In the genomic region with DNA sequence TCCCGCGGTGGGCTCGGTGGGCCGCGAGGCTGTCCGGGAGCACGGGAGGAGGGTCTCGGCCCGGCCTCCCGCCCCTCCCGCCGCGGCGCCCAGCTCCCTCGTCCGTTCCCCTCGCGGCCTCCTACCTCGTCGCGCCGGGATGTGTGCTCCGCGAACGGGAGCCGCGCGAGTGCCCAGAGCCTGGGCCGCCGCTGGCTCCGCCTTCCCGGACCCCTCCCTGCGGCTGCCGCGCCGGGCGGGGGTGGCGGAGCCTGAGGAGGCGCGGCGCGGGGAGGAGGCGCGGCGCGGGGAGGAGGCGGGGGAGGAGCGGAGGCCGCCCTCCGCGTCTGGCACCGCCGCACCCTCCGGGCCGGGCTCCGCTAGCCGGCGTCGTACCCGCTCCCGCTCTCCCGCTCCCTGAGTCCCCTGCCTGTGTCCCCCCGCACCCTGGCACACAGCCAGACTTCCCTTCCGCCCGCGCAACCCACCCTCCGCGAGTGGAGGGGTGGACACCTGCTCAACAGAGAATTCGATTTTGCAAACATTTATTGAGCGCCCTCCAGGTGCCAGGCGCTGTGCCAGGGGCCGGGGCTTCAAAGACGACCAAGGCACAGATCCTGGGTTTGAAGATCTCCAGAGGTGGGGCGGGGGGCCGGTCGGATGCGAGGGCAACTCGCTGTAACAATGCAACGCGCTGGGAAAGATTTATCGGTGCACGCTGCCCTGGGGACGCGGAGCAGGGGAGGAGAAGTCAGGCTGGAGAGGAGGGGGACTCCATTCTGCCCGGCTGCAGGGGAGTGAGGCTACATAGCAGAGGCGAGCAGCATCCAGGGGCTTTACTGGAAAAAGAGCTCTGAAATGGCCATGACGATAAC, we compare ENCODE assay signal across 1 cellular context.
TF ChIP-seq lines count a peak whose summit lies in the region.

Gene MPP3, minus strand, starts transcription at position 171 of the 854 bp plus-strand sequence. CDS start 1,240 bp downstream, outside the sequence.

TF ChIP-seq in HepG2, 621 proteins besides CTCF, POLR2A, EP300 and RAD21 (continued from another document and continues in another):
- TF ChIP-seq TEAD3 (CRISPR knock-in tag; optimal IDR thresholded peaks at IDR 0.05; ENCODE audit: borderline replicate concordance) (no peak), ZNF557 (CRISPR knock-in tag; IDR thresholded peaks at IDR 0.05) (0 out of 2 replicates have a peak, but pooled peaks have one; percentile 25), HNRNPLL (IDR thresholded peaks at IDR 0.05; ENCODE audit: low read depth, low read length, poor library complexity, severe bottlenecking) (peak; percentile 27), RBM22 (optimal IDR thresholded peaks at IDR 0.05; ENCODE audit: low read length) (no peak), TP53 (CRISPR knock-in tag; conservative IDR thresholded peaks at IDR 0.05) (no peak), ZNF766 (CRISPR knock-in tag; IDR thresholded peaks at IDR 0.05; ENCODE audit: borderline replicate concordance) (no peak), ZNF629 (CRISPR knock-in tag; conservative IDR thresholded peaks at IDR 0.05) (no peak), ZFP36L1 (CRISPR knock-in tag; IDR thresholded peaks at IDR 0.05) (no peak), ZSCAN21 (CRISPR knock-in tag; IDR thresholded peaks at IDR 0.05; ENCODE audit: borderline replicate concordance) (no peak), MLXIP (CRISPR knock-in tag; IDR thresholded peaks at IDR 0.05; ENCODE audit: borderline replicate concordance) (no peak), FOXP1 (IDR thresholded peaks at IDR 0.05) (no peak), FOXP1 (CRISPR knock-in tag; IDR thresholded peaks at IDR 0.05) (no peak), NR2F1 (CRISPR knock-in tag; IDR thresholded peaks at IDR 0.05) (no peak), ARNT2 (CRISPR knock-in tag; IDR thresholded peaks at IDR 0.05; ENCODE audit: low read depth) (no peak), ZNF678 (CRISPR knock-in tag; IDR thresholded peaks at IDR 0.05) (peak; percentile 50; the same call in 1 of the 2 replicates), TCF12 (IDR thresholded peaks at IDR 0.05) (no peak), TCF12 (CRISPR knock-in tag; IDR thresholded peaks at IDR 0.05) (0 out of 2 replicates have a peak, but pooled peaks have one; percentile 49), ZNF44 (CRISPR knock-in tag; IDR thresholded peaks at IDR 0.05) (no peak), GABPA (IDR thresholded peaks at IDR 0.05; ENCODE audit: low read depth, low read length) (no peak), GABPA (CRISPR knock-in tag; IDR thresholded peaks at IDR 0.05; ENCODE audit: low read depth) (no peak), ZSCAN22 (CRISPR knock-in tag; IDR thresholded peaks at IDR 0.05) (no peak), NFE2L1 (CRISPR knock-in tag; IDR thresholded peaks at IDR 0.05; ENCODE audit: borderline replicate concordance) (no peak), AHR (CRISPR knock-in tag; IDR thresholded peaks at IDR 0.05) (0 out of 2 replicates have a peak, but pooled peaks have one; percentile 32), ZC3H4 (CRISPR knock-in tag; IDR thresholded peaks at IDR 0.05; ENCODE audit: borderline replicate concordance) (no peak), CAMTA2 (CRISPR knock-in tag; IDR thresholded peaks at IDR 0.05; ENCODE audit: borderline replicate concordance) (0 out of 2 replicates have a peak, but pooled peaks have one; percentile 76), FOSL2 (CRISPR knock-in tag; IDR thresholded peaks at IDR 0.05) (no peak), ZNF235 (CRISPR knock-in tag; IDR thresholded peaks at IDR 0.05; ENCODE audit: borderline replicate concordance) (0 out of 2 replicates have a peak, but pooled peaks have one; percentile 36), ZNF670 (CRISPR knock-in tag; IDR thresholded peaks at IDR 0.05; ENCODE audit: borderline replicate concordance) (no peak), RFX1 (IDR thresholded peaks at IDR 0.05) (no peak), ZBTB2 (CRISPR knock-in tag; IDR thresholded peaks at IDR 0.05; ENCODE audit: low read depth) (0 out of 2 replicates have a peak, but pooled peaks have one; percentile 52), ATAD3A (CRISPR knock-in tag; IDR thresholded peaks at IDR 0.05) (no peak), ZNF781 (CRISPR knock-in tag; IDR thresholded peaks at IDR 0.05; ENCODE audit: borderline replicate concordance, not compliant biosample characterization) (no peak), HNRNPK (IDR thresholded peaks at IDR 0.05; ENCODE audit: low read depth, low read length, poor library complexity, severe bottlenecking) (peak; percentile 12), ZFP37 (CRISPR knock-in tag; IDR thresholded peaks at IDR 0.05; ENCODE audit: borderline replicate concordance) (no peak), NRL (CRISPR knock-in tag; IDR thresholded peaks at IDR 0.05; ENCODE audit: borderline replicate concordance) (no peak), NR3C1 (CRISPR knock-in tag; IDR thresholded peaks at IDR 0.05) (no peak), ZNF333 (CRISPR knock-in tag; IDR thresholded peaks at IDR 0.05; ENCODE audit: borderline replicate concordance) (peak; percentile 45; the same call in 1 of the 2 replicates), ZNF709 (CRISPR knock-in tag; IDR thresholded peaks at IDR 0.05) (no peak)
- TF ChIP-seq, protein P1, sequence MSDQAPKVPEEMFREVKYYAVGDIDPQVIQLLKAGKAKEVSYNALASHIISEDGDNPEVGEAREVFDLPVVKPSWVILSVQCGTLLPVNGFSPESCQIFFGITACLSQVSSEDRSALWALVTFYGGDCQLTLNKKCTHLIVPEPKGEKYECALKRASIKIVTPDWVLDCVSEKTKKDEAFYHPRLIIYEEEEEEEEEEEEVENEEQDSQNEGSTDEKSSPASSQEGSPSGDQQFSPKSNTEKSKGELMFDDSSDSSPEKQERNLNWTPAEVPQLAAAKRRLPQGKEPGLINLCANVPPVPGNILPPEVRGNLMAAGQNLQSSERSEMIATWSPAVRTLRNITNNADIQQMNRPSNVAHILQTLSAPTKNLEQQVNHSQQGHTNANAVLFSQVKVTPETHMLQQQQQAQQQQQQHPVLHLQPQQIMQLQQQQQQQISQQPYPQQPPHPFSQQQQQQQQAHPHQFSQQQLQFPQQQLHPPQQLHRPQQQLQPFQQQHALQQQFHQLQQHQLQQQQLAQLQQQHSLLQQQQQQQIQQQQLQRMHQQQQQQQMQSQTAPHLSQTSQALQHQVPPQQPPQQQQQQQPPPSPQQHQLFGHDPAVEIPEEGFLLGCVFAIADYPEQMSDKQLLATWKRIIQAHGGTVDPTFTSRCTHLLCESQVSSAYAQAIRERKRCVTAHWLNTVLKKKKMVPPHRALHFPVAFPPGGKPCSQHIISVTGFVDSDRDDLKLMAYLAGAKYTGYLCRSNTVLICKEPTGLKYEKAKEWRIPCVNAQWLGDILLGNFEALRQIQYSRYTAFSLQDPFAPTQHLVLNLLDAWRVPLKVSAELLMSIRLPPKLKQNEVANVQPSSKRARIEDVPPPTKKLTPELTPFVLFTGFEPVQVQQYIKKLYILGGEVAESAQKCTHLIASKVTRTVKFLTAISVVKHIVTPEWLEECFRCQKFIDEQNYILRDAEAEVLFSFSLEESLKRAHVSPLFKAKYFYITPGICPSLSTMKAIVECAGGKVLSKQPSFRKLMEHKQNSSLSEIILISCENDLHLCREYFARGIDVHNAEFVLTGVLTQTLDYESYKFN (CRISPR knock-in tag; conservative IDR thresholded peaks at IDR 0.05), result no peak
- TF ChIP-seq, protein P2, sequence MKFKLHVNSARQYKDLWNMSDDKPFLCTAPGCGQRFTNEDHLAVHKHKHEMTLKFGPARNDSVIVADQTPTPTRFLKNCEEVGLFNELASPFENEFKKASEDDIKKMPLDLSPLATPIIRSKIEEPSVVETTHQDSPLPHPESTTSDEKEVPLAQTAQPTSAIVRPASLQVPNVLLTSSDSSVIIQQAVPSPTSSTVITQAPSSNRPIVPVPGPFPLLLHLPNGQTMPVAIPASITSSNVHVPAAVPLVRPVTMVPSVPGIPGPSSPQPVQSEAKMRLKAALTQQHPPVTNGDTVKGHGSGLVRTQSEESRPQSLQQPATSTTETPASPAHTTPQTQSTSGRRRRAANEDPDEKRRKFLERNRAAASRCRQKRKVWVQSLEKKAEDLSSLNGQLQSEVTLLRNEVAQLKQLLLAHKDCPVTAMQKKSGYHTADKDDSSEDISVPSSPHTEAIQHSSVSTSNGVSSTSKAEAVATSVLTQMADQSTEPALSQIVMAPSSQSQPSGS (CRISPR knock-in tag; IDR thresholded peaks at IDR 0.05), result no peak
- TF ChIP-seq, protein P3, sequence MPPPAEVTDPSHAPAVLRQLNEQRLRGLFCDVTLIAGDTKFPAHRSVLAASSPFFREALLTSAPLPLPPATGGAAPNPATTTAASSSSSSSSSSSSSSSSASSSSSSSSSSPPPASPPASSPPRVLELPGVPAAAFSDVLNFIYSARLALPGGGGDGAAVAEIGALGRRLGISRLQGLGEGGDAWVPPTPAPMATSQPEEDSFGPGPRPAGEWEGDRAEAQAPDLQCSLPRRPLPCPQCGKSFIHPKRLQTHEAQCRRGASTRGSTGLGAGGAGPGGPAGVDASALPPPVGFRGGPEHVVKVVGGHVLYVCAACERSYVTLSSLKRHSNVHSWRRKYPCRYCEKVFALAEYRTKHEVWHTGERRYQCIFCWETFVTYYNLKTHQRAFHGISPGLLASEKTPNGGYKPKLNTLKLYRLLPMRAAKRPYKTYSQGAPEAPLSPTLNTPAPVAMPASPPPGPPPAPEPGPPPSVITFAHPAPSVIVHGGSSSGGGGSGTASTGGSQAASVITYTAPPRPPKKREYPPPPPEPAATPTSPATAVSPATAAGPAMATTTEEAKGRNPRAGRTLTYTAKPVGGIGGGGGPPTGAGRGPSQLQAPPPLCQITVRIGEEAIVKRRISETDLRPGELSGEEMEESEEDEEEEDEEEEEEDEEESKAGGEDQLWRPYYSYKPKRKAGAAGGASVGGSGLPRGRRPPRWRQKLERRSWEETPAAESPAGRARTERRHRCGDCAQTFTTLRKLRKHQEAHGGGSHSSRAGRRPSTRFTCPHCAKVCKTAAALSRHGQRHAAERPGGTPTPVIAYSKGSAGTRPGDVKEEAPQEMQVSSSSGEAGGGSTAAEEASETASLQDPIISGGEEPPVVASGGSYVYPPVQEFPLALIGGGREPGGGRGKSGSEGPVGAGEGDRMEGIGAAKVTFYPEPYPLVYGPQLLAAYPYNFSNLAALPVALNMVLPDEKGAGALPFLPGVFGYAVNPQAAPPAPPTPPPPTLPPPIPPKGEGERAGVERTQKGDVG (CRISPR knock-in tag; IDR thresholded peaks at IDR 0.05; ENCODE audit: borderline replicate concordance), result peak; percentile 56; the same call in 1 of the 2 replicates
- TF ChIP-seq, protein P4, sequence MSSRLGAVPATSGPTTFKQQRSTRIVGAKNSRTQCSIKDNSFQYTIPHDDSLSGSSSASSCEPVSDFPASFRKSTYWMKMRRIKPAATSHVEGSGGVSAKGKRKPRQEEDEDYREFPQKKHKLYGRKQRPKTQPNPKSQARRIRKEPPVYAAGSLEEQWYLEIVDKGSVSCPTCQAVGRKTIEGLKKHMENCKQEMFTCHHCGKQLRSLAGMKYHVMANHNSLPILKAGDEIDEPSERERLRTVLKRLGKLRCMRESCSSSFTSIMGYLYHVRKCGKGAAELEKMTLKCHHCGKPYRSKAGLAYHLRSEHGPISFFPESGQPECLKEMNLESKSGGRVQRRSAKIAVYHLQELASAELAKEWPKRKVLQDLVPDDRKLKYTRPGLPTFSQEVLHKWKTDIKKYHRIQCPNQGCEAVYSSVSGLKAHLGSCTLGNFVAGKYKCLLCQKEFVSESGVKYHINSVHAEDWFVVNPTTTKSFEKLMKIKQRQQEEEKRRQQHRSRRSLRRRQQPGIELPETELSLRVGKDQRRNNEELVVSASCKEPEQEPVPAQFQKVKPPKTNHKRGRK (CRISPR knock-in tag; IDR thresholded peaks at IDR 0.05), result no peak
- TF ChIP-seq, protein P5, sequence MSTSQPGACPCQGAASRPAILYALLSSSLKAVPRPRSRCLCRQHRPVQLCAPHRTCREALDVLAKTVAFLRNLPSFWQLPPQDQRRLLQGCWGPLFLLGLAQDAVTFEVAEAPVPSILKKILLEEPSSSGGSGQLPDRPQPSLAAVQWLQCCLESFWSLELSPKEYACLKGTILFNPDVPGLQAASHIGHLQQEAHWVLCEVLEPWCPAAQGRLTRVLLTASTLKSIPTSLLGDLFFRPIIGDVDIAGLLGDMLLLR (CRISPR knock-in tag; IDR thresholded peaks at IDR 0.05), result peak; percentile 27; the same call in 1 of the 2 replicates
